16 cellular contexts compared by ENCODE assay signal in genomic region chr20:23640873-23641667, GRCh38. TPM values are rescaled to one million over a fixed set of nuclear protein-coding genes. Genes with fewer than 3 reads are reported as not detected.
A peak's percentile ranks its signal among the peaks of the same experiment; 100 is the strongest.
DNase-seq lines count a peak whose midpoint lies in the region; ATAC-seq and TF ChIP-seq lines count a peak whose summit lies in the region.
"Had no signal": no experiment of that assay in that cellular context is flagged by ENCODE, and none has a peak within 500 bp of the region (broad histone marks: within the 10 kb centered on the region; RNA-seq: fewer than 3 reads in every experiment).

No MANE protein-coding gene starts in this region.

- CTCF ChIA-PET in activated naive CD4-positive, alpha-beta T cell treated with anti-CD3 and anti-CD28 coated beads, Interleukin-2, amount 10 ng/mL, durations not matched to agents 7 days and 5 days (lab: Charles Lee): no interaction called here

- 41 to 52% (median 44%) methylated on average over 8 of the region's 8 CpGs for WGBS in psoas muscle, 3 donors

- no peak overlapping the region for H3K27ac Mint-ChIP-seq in CD14-positive monocyte
- H3K27ac Mint-ChIP-seq in dendritic cell treated with granulocyte-macrophage colony-stimulating factor and Interleukin-4, amounts not matched to agents 40 ng/mL and 50 ng/mL, for 4 days: peak overlapping the region; percentile 94
- no peak overlapping the region for H3K27ac Mint-ChIP-seq in activated naive CD4-positive, alpha-beta T cell treated with anti-CD3 and anti-CD28 coated beads, Interleukin-2, amount 10 ng/mL, durations not matched to agents 7 days and 5 days
- H3K27ac Mint-ChIP-seq in activated T-cell treated with anti-CD3 and anti-CD28 coated beads, Interleukin-2, amount 50 U/mL, for 72 hours: no peak overlapping the region
- H3K27ac Mint-ChIP-seq: CD4-positive, alpha-beta memory T cell had no signal

- H3K27ac ChIP-seq in psoas muscle: peak overlapping the region; percentile 83

- no peaks in the 10 kb centered on the region for H3K9me3 ChIP-seq in psoas muscle

- DNase-seq in CD14-positive monocyte (ENCODE audit: low spot score): no peak
- DNase-seq in psoas muscle: no peak
- DNase-seq in activated naive CD4-positive, alpha-beta T cell treated with anti-CD3 and anti-CD28 coated beads, Interleukin-2, amount 10 ng/mL, durations not matched to agents 7 days and 5 days: no peak
- DNase-seq in activated T-cell treated with anti-CD3 and anti-CD28 coated beads, Interleukin-2, amount 50 U/mL, for 72 hours: no peak
- DNase-seq: AML-193; CD4-positive, alpha-beta memory T cell; DMS79 treated with DMSO at 0.1 percent for 48 hours; GF-D8; H7; NCI-H446 treated with DMSO at 0.1 percent for 48 hours; NCI-H774; SIG-M5 had no signal

- H3K4me3 ChIP-seq in psoas muscle: no peak overlapping the region

- peaks cover 0 to 3% (median 0%) of the 10 kb centered on the region in 3 donors for H3K27me3 Mint-ChIP-seq in CD14-positive monocyte (ENCODE audit: low read depth in 3 of 3)
- H3K27me3 Mint-ChIP-seq in dendritic cell treated with granulocyte-macrophage colony-stimulating factor and Interleukin-4, amounts not matched to agents 40 ng/mL and 50 ng/mL, for 4 days: no peaks in the 10 kb centered on the region
- H3K27me3 Mint-ChIP-seq in activated naive CD4-positive, alpha-beta T cell treated with anti-CD3 and anti-CD28 coated beads, Interleukin-2, amount 10 ng/mL, durations not matched to agents 7 days and 5 days: peaks cover 53% of the 10 kb centered on the region
- H3K27me3 Mint-ChIP-seq in activated T-cell treated with anti-CD3 and anti-CD28 coated beads, Interleukin-2, amount 50 U/mL, for 72 hours (ENCODE audit: low read depth): peaks cover 27% of the 10 kb centered on the region

- intact Hi-C loops in CD14-positive monocyte (cut with micrococcal nuclease) (no loop called here), psoas muscle (cut with DNase I) (no loop called here)
- intact Hi-C loops in dendritic cell treated with granulocyte-macrophage colony-stimulating factor and Interleukin-4, amounts not matched to agents 40 ng/mL and 50 ng/mL, for 4 days (cut with micrococcal nuclease): loop anchor here (10.0 kb wide), 2 partner anchors 1674 to 1984 kb away; partner anchors contain the start of gene NANP

- H3K4me1 ChIP-seq in psoas muscle: peaks cover 40% of the 10 kb centered on the region

- peaks cover 78% of the 10 kb centered on the region for H3K4me1 Mint-ChIP-seq in CD14-positive monocyte
- H3K4me1 Mint-ChIP-seq in dendritic cell treated with granulocyte-macrophage colony-stimulating factor and Interleukin-4, amounts not matched to agents 40 ng/mL and 50 ng/mL, for 4 days (ENCODE audit: low read depth): peaks cover 85% of the 10 kb centered on the region
- H3K4me1 Mint-ChIP-seq in activated naive CD4-positive, alpha-beta T cell treated with anti-CD3 and anti-CD28 coated beads, Interleukin-2, amount 10 ng/mL, durations not matched to agents 7 days and 5 days: peaks cover 7% of the 10 kb centered on the region
- peaks cover 10% of the 10 kb centered on the region for H3K4me1 Mint-ChIP-seq in activated T-cell treated with anti-CD3 and anti-CD28 coated beads, Interleukin-2, amount 50 U/mL, for 72 hours (ENCODE audit: low read depth)

- ATAC-seq in GM21529 (IDR thresholded peaks at IDR 0.05; ENCODE audit: unreplicated experiment): peak; percentile 32
- no peak for ATAC-seq in psoas muscle
- ATAC-seq in HG03039 (IDR thresholded peaks at IDR 0.05; ENCODE audit: unreplicated experiment): no peak
- no peak for ATAC-seq in activated T-cell treated with anti-CD3 and anti-CD28 coated beads, Interleukin-2, amount 50 U/mL, for 72 hours (replicated peaks in 1 of 2)

- H3K36me3 ChIP-seq in psoas muscle (ENCODE audit: insufficient read depth in 1 of 2, low read depth in 1 of 2): no peaks in the 10 kb centered on the region

- peaks cover 4 to 8% of the 10 kb centered on the region in 2 donors for H3K36me3 Mint-ChIP-seq in CD14-positive monocyte
- peaks cover 16% of the 10 kb centered on the region for H3K36me3 Mint-ChIP-seq in dendritic cell treated with granulocyte-macrophage colony-stimulating factor and Interleukin-4, amounts not matched to agents 40 ng/mL and 50 ng/mL, for 4 days (ENCODE audit: low read depth)
- no peaks in the 10 kb centered on the region for H3K36me3 Mint-ChIP-seq in activated naive CD4-positive, alpha-beta T cell treated with anti-CD3 and anti-CD28 coated beads, Interleukin-2, amount 10 ng/mL, durations not matched to agents 7 days and 5 days
- H3K36me3 Mint-ChIP-seq in activated T-cell treated with anti-CD3 and anti-CD28 coated beads, Interleukin-2, amount 50 U/mL, for 72 hours (ENCODE audit: insufficient read depth in 2 of 2): no peaks in the 10 kb centered on the region
- H3K36me3 Mint-ChIP-seq: CD4-positive, alpha-beta memory T cell had no signal

- TF ChIP-seq CTCF in CD14-positive monocyte (IDR thresholded peaks at IDR 0.05) (no peak), psoas muscle (IDR thresholded peaks at IDR 0.05) (no peak)

- H3K9me3 Mint-ChIP-seq in CD14-positive monocyte: peaks cover 0 to 2% (median 0%) of the 10 kb centered on the region in 7 donors
- H3K9me3 Mint-ChIP-seq in dendritic cell treated with granulocyte-macrophage colony-stimulating factor and Interleukin-4, amounts not matched to agents 40 ng/mL and 50 ng/mL, for 4 days: no peaks in the 10 kb centered on the region
- H3K9me3 Mint-ChIP-seq in activated naive CD4-positive, alpha-beta T cell treated with anti-CD3 and anti-CD28 coated beads, Interleukin-2, amount 10 ng/mL, durations not matched to agents 7 days and 5 days: no peaks in the 10 kb centered on the region
- no peaks in the 10 kb centered on the region for H3K9me3 Mint-ChIP-seq in activated T-cell treated with anti-CD3 and anti-CD28 coated beads, Interleukin-2, amount 50 U/mL, for 72 hours
- H3K9me3 Mint-ChIP-seq: CD4-positive, alpha-beta memory T cell had no signal

- no peaks in the 10 kb centered on the region for H3K27me3 ChIP-seq in psoas muscle (ENCODE audit: insufficient read depth in 3 of 3, low read length in 2 of 3)

- peak overlapping the region; percentile 26 to 53 for H3K4me3 Mint-ChIP-seq in CD14-positive monocyte
- H3K4me3 Mint-ChIP-seq in dendritic cell treated with granulocyte-macrophage colony-stimulating factor and Interleukin-4, amounts not matched to agents 40 ng/mL and 50 ng/mL, for 4 days: no peak overlapping the region
- H3K4me3 Mint-ChIP-seq in activated naive CD4-positive, alpha-beta T cell treated with anti-CD3 and anti-CD28 coated beads, Interleukin-2, amount 10 ng/mL, durations not matched to agents 7 days and 5 days: no peak overlapping the region
- H3K4me3 Mint-ChIP-seq in activated T-cell treated with anti-CD3 and anti-CD28 coated beads, Interleukin-2, amount 50 U/mL, for 72 hours: no peak overlapping the region
- H3K4me3 Mint-ChIP-seq: CD4-positive, alpha-beta memory T cell had no signal

RNA-seq across cellular contexts. Expression of gene CST3, which starts 3.3 kb away (rescaled TPM):
- 1,000 to 10,000 TPM; 2,657 to 3,222 TPM for polyA plus RNA-seq in CD14-positive monocyte
- total RNA-seq in psoas muscle: 100 to 1,000 TPM; 422 to 713 (median 508) TPM
- 100 to 1,000 TPM; 374 to 415 (median 394) TPM for polyA plus RNA-seq in psoas muscle
- total RNA-seq in activated T-cell treated with anti-CD3 and anti-CD28 coated beads, Interleukin-2, amount 50 U/mL, for 72 hours: under 1 TPM; 0.22 to 0.30 TPM

RNA-seq across cellular contexts. Expression of gene CST9, which starts 35.4 kb away (rescaled TPM):
- polyA plus RNA-seq in CD14-positive monocyte (under 1 TPM in 1 of 2 donors, not detected in 1; 0.13 TPM), psoas muscle (not detected)
- not detected for total RNA-seq in psoas muscle
- not detected for total RNA-seq in activated T-cell treated with anti-CD3 and anti-CD28 coated beads, Interleukin-2, amount 50 U/mL, for 72 hours
- total RNA-seq: CD4-positive, alpha-beta memory T cell; H7; LHCN-M2 had no signal
- polyA plus RNA-seq: CD4-positive, alpha-beta memory T cell had no signal

RNA-seq across cellular contexts. Expression of gene CST4, which starts 47.8 kb away (rescaled TPM):
- polyA plus RNA-seq in CD14-positive monocyte (not detected), psoas muscle (not detected)
- total RNA-seq in psoas muscle: not detected
- not detected for total RNA-seq in activated T-cell treated with anti-CD3 and anti-CD28 coated beads, Interleukin-2, amount 50 U/mL, for 72 hours
- total RNA-seq: CD4-positive, alpha-beta memory T cell; H7; LHCN-M2 had no signal
- polyA plus RNA-seq: CD4-positive, alpha-beta memory T cell had no signal

Comparison
In these comparisons a context has a peak if more than half of its experiments do, and no peak if none do; other contexts are left out.
1. H3K4me3 Mint-ChIP-seq: peak in CD14-positive monocyte (2 of 2); none in dendritic cell treated with granulocyte-macrophage colony-stimulating factor and Interleukin-4, amounts not matched to agents 40 ng/mL and 50 ng/mL, for 4 days (single experiment), activated naive CD4-positive, alpha-beta T cell treated with anti-CD3 and anti-CD28 coated beads, Interleukin-2, amount 10 ng/mL, durations not matched to agents 7 days and 5 days (single experiment) and activated T-cell treated with anti-CD3 and anti-CD28 coated beads, Interleukin-2, amount 50 U/mL, for 72 hours (0 of 2).
2. RNA of gene CST3, which starts 3.3 kb away (total RNA-seq): 422 to 713 TPM in psoas muscle; 0.22 to 0.30 TPM in activated T-cell treated with anti-CD3 and anti-CD28 coated beads, Interleukin-2, amount 50 U/mL, for 72 hours; every median in the first group is over 100 times any median in the second.